In genomic region chr6:20401403-20402180, GRCh38 we compare ENCODE assay signal across 8 cellular contexts. TPM values are rescaled to one million over a fixed set of nuclear protein-coding genes. Genes with fewer than 3 reads are reported as not detected.
DNase-seq lines count a peak whose midpoint lies in the region; ATAC-seq and TF ChIP-seq lines count a peak whose summit lies in the region.

E2F3 (plus strand) TSS chr6:20401879; CDS start chr6:20402233, 354 bp downstream.

- no peak for TF ChIP-seq CTCF in AG10803 (conservative IDR thresholded peaks at IDR 0.05; ENCODE audit: low read length)

- H3K4me3 ChIP-seq in AG10803 (ENCODE audit: low read length) = peak within 1 kb of the TSS; percentile 81

- peak; percentile 100 for DNase-seq in AG10803 (ENCODE audit: low read depth)
- DNase-seq in NCI-H460 (ENCODE audit: extremely low read depth, low read depth) = peak; percentile 99
- DNase-seq in activated CD4-positive, CD25-positive, alpha-beta regulatory T cell treated with anti-CD3 and anti-CD28 coated beads, Interleukin-2, amount 50 U/mL, for 72 hours = peak; percentile 95
- DNase-seq in cerebellar nuclear complex (lab: John Stamatoyannopoulos, UW) = peak; percentile 87 to 90
- DNase-seq in islet precursor cell = peak; percentile 100
- DNase-seq in stimulated activated CD4-positive, alpha-beta T cell treated with anti-CD3 and anti-CD28 coated beads, Interleukin-12 subunit alpha, Interleukin-12 subunit beta, amount 100 ng/mL, for 48 hours (ENCODE audit: low read depth in 2 of 3, low spot score in 1 of 3) = peak; percentile 97 to 99 (median 98)

- ATAC-seq in GM19043 (IDR thresholded peaks at IDR 0.05; ENCODE audit: low read depth, unreplicated experiment) (peak; percentile 84), HG03378 (IDR thresholded peaks at IDR 0.05; ENCODE audit: unreplicated experiment) (peak; percentile 89)

RNA-seq across cellular contexts. Expression of gene E2F3, which starts in this region (rescaled TPM):
- total RNA-seq in NCI-H460 (2014; rRNA removed; shearing (Covaris generic)) = 11.3 and 13.1 TPM in 2 replicates
- 18.2 and 24.1 TPM in 2 replicates for polyA plus RNA-seq in NCI-H460 (2014; cell fraction: nucleus; rRNA removed)

Comparison
In these comparisons a context has a peak if more than half of its experiments do, and no peak if none do; other contexts are left out.
1. Peak in every context shown above with its lines: DNase-seq, ATAC-seq and H3K4me3 ChIP-seq.